ENCODE assay signal across 10 cellular contexts in the genomic region with DNA sequence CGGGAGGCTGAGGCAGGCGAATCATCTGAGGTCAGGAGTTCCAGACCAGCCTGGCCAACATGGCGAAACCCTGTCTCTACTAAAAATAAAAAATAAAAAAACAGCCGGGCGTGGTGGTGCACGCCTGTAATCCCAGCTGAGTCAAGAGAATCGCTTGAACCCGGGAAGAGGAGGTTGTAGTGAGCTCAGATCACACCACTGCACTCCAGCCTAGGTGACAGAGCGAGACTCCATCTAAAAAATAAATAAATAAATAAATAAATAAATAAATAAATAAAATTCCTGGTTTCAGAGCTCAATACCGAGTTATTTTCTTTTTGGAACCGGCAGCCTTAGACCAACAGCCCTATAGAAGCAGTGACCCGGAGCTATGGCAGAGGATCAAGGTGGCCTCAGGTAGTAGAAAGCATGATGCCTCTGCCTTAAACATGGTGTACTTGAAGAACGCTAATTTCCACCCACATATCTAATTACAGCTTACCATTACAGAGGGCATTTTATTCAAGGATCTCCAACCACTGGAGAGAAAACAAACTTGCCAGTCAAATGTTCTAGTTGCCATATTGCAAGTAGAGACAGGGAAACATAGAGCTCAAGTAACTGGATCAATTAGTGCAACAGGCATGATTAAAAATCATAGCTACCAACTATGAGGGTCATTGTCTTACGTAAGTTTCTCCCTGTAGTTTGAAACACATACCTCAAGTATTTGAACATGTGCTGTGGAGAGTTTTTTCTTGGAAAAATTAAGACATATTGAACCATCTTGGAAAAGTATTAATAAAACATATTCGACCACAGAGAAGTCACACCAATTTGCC. TPM values are rescaled to one million over a fixed set of nuclear protein-coding genes. Genes with fewer than 3 reads are reported as not detected.
DNase-seq lines count a peak whose midpoint lies in the region; ATAC-seq and TF ChIP-seq lines count a peak whose summit lies in the region.
"Had no signal": no experiment of that assay in that cellular context is flagged by ENCODE, and none has a peak within 500 bp of the region (broad histone marks: within the 10 kb centered on the region; RNA-seq: fewer than 3 reads in every experiment).

No MANE protein-coding gene starts in this region.

- peaks cover 13% of the 10 kb centered on the region for H3K4me1 Mint-ChIP-seq in activated T-cell treated with anti-CD3 and anti-CD28 coated beads, Interleukin-2, amount 50 U/mL, for 24 hours (ENCODE audit: low read depth)
- peaks cover 16% of the 10 kb centered on the region for H3K4me1 Mint-ChIP-seq in activated T-helper 1 cell treated with anti-CD3 and anti-CD28 coated beads, Interleukin-12 subunit alpha, Interleukin-12 subunit beta, Interleukin-2, Interleukin-4 antibody, amounts not matched to agents 30 ng/mL and 10 ng/mL and 1 ng/mL, durations not matched to agents 14 hours and 24 hours and 36 hours (ENCODE audit: low read depth)

- H3K4me3 Mint-ChIP-seq in activated T-cell treated with anti-CD3 and anti-CD28 coated beads, Interleukin-2, amount 50 U/mL, for 24 hours, result peak overlapping the region; percentile 75
- H3K4me3 Mint-ChIP-seq in activated T-helper 1 cell treated with anti-CD3 and anti-CD28 coated beads, Interleukin-12 subunit alpha, Interleukin-12 subunit beta, Interleukin-2, Interleukin-4 antibody, amounts not matched to agents 30 ng/mL and 10 ng/mL and 1 ng/mL, durations not matched to agents 14 hours and 24 hours and 36 hours, result peak overlapping the region; percentile 45

- H3K9me3 Mint-ChIP-seq in activated T-cell treated with anti-CD3 and anti-CD28 coated beads, Interleukin-2, amount 50 U/mL, for 24 hours, result no peaks in the 10 kb centered on the region
- H3K9me3 Mint-ChIP-seq in activated T-helper 1 cell treated with anti-CD3 and anti-CD28 coated beads, Interleukin-12 subunit alpha, Interleukin-12 subunit beta, Interleukin-2, Interleukin-4 antibody, amounts not matched to agents 30 ng/mL and 10 ng/mL and 1 ng/mL, durations not matched to agents 14 hours and 24 hours and 36 hours, result no peaks in the 10 kb centered on the region

- TF ChIP-seq CTCF in thoracic aorta (IDR thresholded peaks at IDR 0.05) (no peak), omental fat pad (IDR thresholded peaks at IDR 0.05) (no peak)

- H3K36me3 ChIP-seq in thoracic aorta, result no peaks in the 10 kb centered on the region

- no peaks in the 10 kb centered on the region for H3K36me3 Mint-ChIP-seq in activated T-cell treated with anti-CD3 and anti-CD28 coated beads, Interleukin-2, amount 50 U/mL, for 24 hours (ENCODE audit: low read depth)
- H3K36me3 Mint-ChIP-seq in activated T-helper 1 cell treated with anti-CD3 and anti-CD28 coated beads, Interleukin-12 subunit alpha, Interleukin-12 subunit beta, Interleukin-2, Interleukin-4 antibody, amounts not matched to agents 30 ng/mL and 10 ng/mL and 1 ng/mL, durations not matched to agents 14 hours and 24 hours and 36 hours (ENCODE audit: low read depth), result no peaks in the 10 kb centered on the region

- no peaks in the 10 kb centered on the region for H3K9me3 ChIP-seq in thoracic aorta

- peak overlapping the region; percentile 87 for H3K4me3 ChIP-seq in thoracic aorta

- no peak overlapping the region for H3K27ac Mint-ChIP-seq in activated T-cell treated with anti-CD3 and anti-CD28 coated beads, Interleukin-2, amount 50 U/mL, for 24 hours
- no peak overlapping the region for H3K27ac Mint-ChIP-seq in activated T-helper 1 cell treated with anti-CD3 and anti-CD28 coated beads, Interleukin-12 subunit alpha, Interleukin-12 subunit beta, Interleukin-2, Interleukin-4 antibody, amounts not matched to agents 30 ng/mL and 10 ng/mL and 1 ng/mL, durations not matched to agents 14 hours and 24 hours and 36 hours

- ATAC-seq in thoracic aorta (ENCODE audit: insufficient number of reproducible peaks, low FRiP score, low read depth), result no peak
- ATAC-seq in omental fat pad (ENCODE audit: low FRiP score), result no peak

- peaks cover 10 to 49% of the 10 kb centered on the region in 2 donors for H3K4me1 ChIP-seq in thoracic aorta (ENCODE audit: control insufficient read depth in 1 of 2, low read depth in 2 of 2)

- H3K27me3 ChIP-seq in layer of hippocampus (ENCODE audit: control insufficient read depth, insufficient read depth, low read length), result no peaks in the 10 kb centered on the region
- H3K27me3 ChIP-seq in thoracic aorta (replicated peaks; ENCODE audit: insufficient read depth), result no peaks in the 10 kb centered on the region

- H3K27ac ChIP-seq in layer of hippocampus (ENCODE audit: low read depth, low read length), result peak overlapping the region; percentile 96
- peak overlapping the region; percentile 98 to 99 for H3K27ac ChIP-seq in thoracic aorta

- DNase-seq in activated T-cell treated with anti-CD3 and anti-CD28 coated beads, Interleukin-2, amount 50 U/mL, for 24 hours, result no peak
- DNase-seq in activated T-cell treated with anti-CD3 and anti-CD28 coated beads, Interleukin-2, amount 50 U/mL, for 48 hours, result no peak
- DNase-seq in activated T-helper 1 cell treated with anti-CD3 and anti-CD28 coated beads, Interleukin-12 subunit alpha, Interleukin-12 subunit beta, Interleukin-2, Interleukin-4 antibody, amounts not matched to agents 30 ng/mL and 10 ng/mL and 1 ng/mL, durations not matched to agents 14 hours and 24 hours and 36 hours (ENCODE audit: low spot score), result no peak
- no peak for DNase-seq in thoracic aorta (ENCODE audit: low spot score)
- DNase-seq in NCI-H226, result no peak
- no peak for DNase-seq in omental fat pad (ENCODE audit: low spot score)
- no peak for DNase-seq in GM03348 (ENCODE audit: low spot score)
- DNase-seq: stimulated activated CD4-positive, alpha-beta T cell treated with anti-CD3 and anti-CD28 coated beads, Interleukin-4, amount 100 ng/mL, for 24 hours; T-helper 2 cell had no signal

- H3K27me3 Mint-ChIP-seq in activated T-cell treated with anti-CD3 and anti-CD28 coated beads, Interleukin-2, amount 50 U/mL, for 24 hours, result peaks cover 38% of the 10 kb centered on the region
- H3K27me3 Mint-ChIP-seq in activated T-helper 1 cell treated with anti-CD3 and anti-CD28 coated beads, Interleukin-12 subunit alpha, Interleukin-12 subunit beta, Interleukin-2, Interleukin-4 antibody, amounts not matched to agents 30 ng/mL and 10 ng/mL and 1 ng/mL, durations not matched to agents 14 hours and 24 hours and 36 hours (ENCODE audit: insufficient read depth), result peaks cover 51% of the 10 kb centered on the region

- intact Hi-C loops in activated T-helper 1 cell treated with anti-CD3 and anti-CD28 coated beads, Interleukin-12 subunit alpha, Interleukin-12 subunit beta, Interleukin-2, Interleukin-4 antibody, amounts not matched to agents 30 ng/mL and 10 ng/mL and 1 ng/mL, durations not matched to agents 14 hours and 24 hours and 36 hours (cut with micrococcal nuclease), result loop anchor here (2.0 to 10.0 kb wide), 2 partner anchors 174 to 270 kb away; a partner anchor contains a TSS

RNA-seq across cellular contexts. Expression of a gene that starts 2.0 kb away (rescaled TPM):
- total RNA-seq in activated T-helper 1 cell treated with anti-CD3 and anti-CD28 coated beads, Interleukin-12 subunit alpha, Interleukin-12 subunit beta, Interleukin-2, Interleukin-4 antibody, amounts not matched to agents 30 ng/mL and 10 ng/mL and 1 ng/mL, durations not matched to agents 14 hours and 24 hours and 36 hours, result 0.05 and 0.23 TPM in 2 replicates
- total RNA-seq in thoracic aorta (100 to 1,000 TPM; 111 to 119 TPM), omental fat pad (10 to 100 TPM; 18.7 to 60.7 (median 30.5) TPM)

Comparison
In these comparisons a context has a peak if more than half of its experiments do, and no peak if none do; other contexts are left out.
1. RNA of a gene that starts 2.0 kb away (total RNA-seq): 111 to 119 TPM in thoracic aorta and 18.7 to 60.7 TPM in omental fat pad; 0.05 to 0.23 TPM in activated T-helper 1 cell treated with anti-CD3 and anti-CD28 coated beads, Interleukin-12 subunit alpha, Interleukin-12 subunit beta, Interleukin-2, Interleukin-4 antibody, amounts not matched to agents 30 ng/mL and 10 ng/mL and 1 ng/mL, durations not matched to agents 14 hours and 24 hours and 36 hours; every median in the first group is over 10 times any median in the second.